Comparison of ENCODE assay signal across 26 cellular contexts in genomic region chr20:39855799-39856198, GRCh38.
A peak's percentile ranks its signal among the peaks of the same experiment; 100 is the strongest.
DNase-seq lines count a peak whose midpoint lies in the region; ATAC-seq, FAIRE-seq and TF ChIP-seq lines count a peak whose summit lies in the region.
"Had no signal": no experiment of that assay in that cellular context is flagged by ENCODE, and none has a peak within 500 bp of the region (broad histone marks: within the 10 kb centered on the region; RNA-seq: fewer than 3 reads in every experiment).

No MANE protein-coding gene starts in this region.

- no peaks in the 10 kb centered on the region for H3F3A ChIP-seq in smooth muscle cell (ENCODE audit: low read depth)

- H3K36me3 ChIP-seq in HEK293 (ENCODE audit: control insufficient read depth in 2 of 2, insufficient read depth in 1 of 2, low read length in 2 of 2) (no peaks in the 10 kb centered on the region), astrocyte (ENCODE audit: insufficient read depth, low read length) (no peaks in the 10 kb centered on the region), smooth muscle cell (ENCODE audit: low read depth) (no peaks in the 10 kb centered on the region), thyroid gland (no peaks in the 10 kb centered on the region)
- H3K36me3 ChIP-seq: right atrium auricular region, thoracic aorta had no signal

- DNase-seq in astrocyte (ENCODE audit: low read depth) (peak; percentile 79), iris pigment epithelial cell (ENCODE audit: low read depth) (peak; percentile 7), smooth muscle cell (lab: John Stamatoyannopoulos, UW; ENCODE audit: unreplicated experiment) (no peak), thyroid gland (no peak), GM03348 (ENCODE audit: low spot score) (no peak)
- DNase-seq: activated CD4-positive, alpha-beta T cell treated with anti-CD3 and anti-CD28 coated beads, Interleukin-2, amount 50 U/mL, for 1 hour; activated CD8-positive, alpha-beta memory T cell treated with anti-CD3 and anti-CD28 coated beads, Interleukin-2, amount 10 ng/mL, durations not matched to agents 7 days and 5 days; activated naive CD4-positive, alpha-beta T cell treated with anti-CD3 and anti-CD28 coated beads for 36 hours; amniotic stem cell; CD4-positive, CD25-positive, alpha-beta regulatory T cell; H9; naive thymus-derived CD8-positive, alpha-beta T cell; NCI-H1105 treated with DMSO at 0.1 percent for 48 hours; NCI-H2081; NCI-H345; NCI-H774; stimulated activated naive CD8-positive, alpha-beta T cell treated with anti-CD3 and anti-CD28 coated beads, Interleukin-15, Interleukin-2, amounts not matched to agents 100 U/mL and 50 U/mL, for 24 hours had no signal

- H3K9me3 ChIP-seq in HEK293 (ENCODE audit: control insufficient read depth, insufficient read depth, low read depth, low read length) (no peaks in the 10 kb centered on the region), astrocyte (ENCODE audit: insufficient read depth, low read depth, low read length) (no peaks in the 10 kb centered on the region), smooth muscle cell (replicated peaks; ENCODE audit: low read depth) (no peaks in the 10 kb centered on the region), thyroid gland (no peaks in the 10 kb centered on the region)
- H3K9me3 ChIP-seq: right atrium auricular region, thoracic aorta had no signal

- H3K4me3 Mint-ChIP-seq in astrocyte (ENCODE audit: unreplicated experiment): no peak overlapping the region
- H3K4me3 Mint-ChIP-seq: activated CD8-positive, alpha-beta memory T cell treated with anti-CD3 and anti-CD28 coated beads, Interleukin-2, amount 10 ng/mL, durations not matched to agents 7 days and 5 days; activated naive CD4-positive, alpha-beta T cell treated with anti-CD3 and anti-CD28 coated beads for 36 hours; CD4-positive, CD25-positive, alpha-beta regulatory T cell; dendritic cell treated with granulocyte-macrophage colony-stimulating factor and Interleukin-4, amounts not matched to agents 40 ng/mL and 50 ng/mL, for 4 days; H9; naive thymus-derived CD8-positive, alpha-beta T cell had no signal

- no peak for TF ChIP-seq POLR2A in thyroid gland (IDR thresholded peaks at IDR 0.05)

- peak overlapping the region; percentile 1 for H3K27ac Mint-ChIP-seq in astrocyte (ENCODE audit: unreplicated experiment)
- H3K27ac Mint-ChIP-seq: activated CD8-positive, alpha-beta memory T cell treated with anti-CD3 and anti-CD28 coated beads, Interleukin-2, amount 10 ng/mL, durations not matched to agents 7 days and 5 days; activated naive CD4-positive, alpha-beta T cell treated with anti-CD3 and anti-CD28 coated beads for 36 hours; CD4-positive, CD25-positive, alpha-beta regulatory T cell; dendritic cell treated with granulocyte-macrophage colony-stimulating factor and Interleukin-4, amounts not matched to agents 40 ng/mL and 50 ng/mL, for 4 days; H9; naive thymus-derived CD8-positive, alpha-beta T cell had no signal

- no peaks in the 10 kb centered on the region for H3K9me3 Mint-ChIP-seq in astrocyte (ENCODE audit: unreplicated experiment)
- H3K9me3 Mint-ChIP-seq: activated naive CD4-positive, alpha-beta T cell treated with anti-CD3 and anti-CD28 coated beads for 36 hours; dendritic cell treated with granulocyte-macrophage colony-stimulating factor and Interleukin-4, amounts not matched to agents 40 ng/mL and 50 ng/mL, for 4 days; H9 had no signal

- 24% methylated on average over 3 of the region's 3 CpGs for WGBS in smooth muscle cell (ENCODE audit: low lambda C conversion rate)
- WGBS in thyroid gland, 2 donors: 90 to 91% methylated on average over 3 of the region's 3 CpGs

- no peaks in the 10 kb centered on the region for H4K20me1 ChIP-seq in astrocyte (ENCODE audit: insufficient read depth, low read length)
- no peaks in the 10 kb centered on the region for H4K20me1 ChIP-seq in smooth muscle cell (ENCODE audit: low read depth)

- POLR2A ChIA-PET in HEK293 (lab: Yijun Ruan, JAX): no interaction called here

- no peak overlapping the region for H3K27ac ChIP-seq in HEK293 (ENCODE audit: extremely low read depth, low read depth, low read length)
- H3K27ac ChIP-seq in astrocyte (ENCODE audit: low read depth, low read length): peak overlapping the region; percentile 34
- peak overlapping the region; percentile 97 for H3K27ac ChIP-seq in smooth muscle cell (ENCODE audit: low read depth)
- H3K27ac ChIP-seq in thyroid gland: no peak overlapping the region
- H3K27ac ChIP-seq: hepatocyte, HL-60, right atrium auricular region, thoracic aorta had no signal

- no peak for FAIRE-seq in astrocyte (lab: Jason Lieb, UNC)

- H3K4me2 ChIP-seq in astrocyte (ENCODE audit: low read length) (peak overlapping the region; percentile 51), smooth muscle cell (peak overlapping the region; percentile 17)
- H3K4me2 ChIP-seq: hepatocyte had no signal

- peaks cover 17% of the 10 kb centered on the region for H3K4me1 ChIP-seq in HEK293 (ENCODE audit: control insufficient read depth, insufficient read depth, low read length)
- peaks cover 49% of the 10 kb centered on the region for H3K4me1 ChIP-seq in astrocyte (ENCODE audit: insufficient read depth, low read length)
- peaks cover 44% of the 10 kb centered on the region for H3K4me1 ChIP-seq in smooth muscle cell (ENCODE audit: low read depth)
- no peaks in the 10 kb centered on the region for H3K4me1 ChIP-seq in thyroid gland

- no peaks in the 10 kb centered on the region for H3K27me3 ChIP-seq in astrocyte (ENCODE audit: insufficient read depth, low read length)
- H3K27me3 ChIP-seq in smooth muscle cell (ENCODE audit: low read depth): no peaks in the 10 kb centered on the region
- no peaks in the 10 kb centered on the region for H3K27me3 ChIP-seq in thyroid gland
- H3K27me3 ChIP-seq: hepatocyte, right atrium auricular region had no signal

- TF ChIP-seq CTCF in HEK293 (tag by site-specific recombination; IDR thresholded peaks at IDR 0.05): no peak
- no peak for TF ChIP-seq CTCF in astrocyte (IDR thresholded peaks at IDR 0.05; ENCODE audit: insufficient read depth, low read depth, low read length)
- no peak for TF ChIP-seq CTCF in smooth muscle cell (IDR thresholded peaks at IDR 0.05; ENCODE audit: borderline replicate concordance, insufficient read depth, poor library complexity, severe bottlenecking)
- no peak for TF ChIP-seq CTCF in thyroid gland (IDR thresholded peaks at IDR 0.05)

- H3K79me2 ChIP-seq in astrocyte (ENCODE audit: insufficient read depth, low read length) (no peaks in the 10 kb centered on the region), smooth muscle cell (ENCODE audit: low read depth) (no peaks in the 10 kb centered on the region)
- H3K79me2 ChIP-seq: hepatocyte had no signal

- H2AFZ ChIP-seq in astrocyte (ENCODE audit: low read depth, low read length) (no peak overlapping the region), smooth muscle cell (ENCODE audit: low read depth) (peak overlapping the region; percentile 39)
- H2AFZ ChIP-seq: hepatocyte had no signal

- peaks cover 51% of the 10 kb centered on the region for H3K4me1 Mint-ChIP-seq in astrocyte (ENCODE audit: low read depth, unreplicated experiment)
- H3K4me1 Mint-ChIP-seq: activated CD8-positive, alpha-beta memory T cell treated with anti-CD3 and anti-CD28 coated beads, Interleukin-2, amount 10 ng/mL, durations not matched to agents 7 days and 5 days; CD4-positive, CD25-positive, alpha-beta regulatory T cell; naive thymus-derived CD8-positive, alpha-beta T cell had no signal

- intact Hi-C loops in thyroid gland (cut with DNase I): no loop called here

- no peaks in the 10 kb centered on the region for H3K27me3 Mint-ChIP-seq in astrocyte (ENCODE audit: low read depth, unreplicated experiment)
- H3K27me3 Mint-ChIP-seq: activated CD8-positive, alpha-beta memory T cell treated with anti-CD3 and anti-CD28 coated beads, Interleukin-2, amount 10 ng/mL, durations not matched to agents 7 days and 5 days; CD4-positive, CD25-positive, alpha-beta regulatory T cell had no signal

- ATAC-seq in GM21528 (IDR thresholded peaks at IDR 0.05; ENCODE audit: low FRiP score, unreplicated experiment): no peak
- ATAC-seq: activated CD8-positive, alpha-beta memory T cell treated with anti-CD3 and anti-CD28 coated beads, Interleukin-2, amount 10 ng/mL, durations not matched to agents 7 days and 5 days; left lobe of liver; naive thymus-derived CD8-positive, alpha-beta T cell; Right ventricle myocardium inferior; stimulated activated naive CD8-positive, alpha-beta T cell treated with anti-CD3 and anti-CD28 coated beads, Interleukin-15, Interleukin-2, amounts not matched to agents 100 U/mL and 50 U/mL, for 24 hours had no signal

- no peaks in the 10 kb centered on the region for H3K36me3 Mint-ChIP-seq in astrocyte (ENCODE audit: low read depth, unreplicated experiment)
- H3K36me3 Mint-ChIP-seq: activated CD8-positive, alpha-beta memory T cell treated with anti-CD3 and anti-CD28 coated beads, Interleukin-2, amount 10 ng/mL, durations not matched to agents 7 days and 5 days; CD4-positive, CD25-positive, alpha-beta regulatory T cell; naive thymus-derived CD8-positive, alpha-beta T cell had no signal

- CTCF ChIA-PET in HEK293 (lab: Yijun Ruan, JAX): interaction anchor here (1.3 to 1.8 kb wide), 3 partner anchors 18 to 587 kb away, joined by 3 to 7 read pairs (median 4); no protein-coding TSS in a partner anchor

- H3K4me3 ChIP-seq in HEK293 (ENCODE audit: low read depth, low read length) (no peak overlapping the region), astrocyte (ENCODE audit: insufficient read depth, low read depth, low read length) (no peak overlapping the region), smooth muscle cell (no peak overlapping the region), thyroid gland (replicated peaks in 1 of 3) (no peak overlapping the region)
- H3K4me3 ChIP-seq: hepatocyte, right atrium auricular region, thoracic aorta had no signal

- no peak overlapping the region for H3K9ac ChIP-seq in astrocyte (ENCODE audit: low read length)
- H3K9ac ChIP-seq in smooth muscle cell (ENCODE audit: low read depth): no peak overlapping the region

TF ChIP-seq in HEK293, 187 proteins besides CTCF, POLR2A, EP300 and RAD21 (continues in another document):
- no peak for TF ChIP-seq ZNF404 (tag by site-specific recombination; IDR thresholded peaks at IDR 0.05)
- no peak for TF ChIP-seq ZBTB20 (tag by site-specific recombination; IDR thresholded peaks at IDR 0.05)
- no peak for TF ChIP-seq REPIN1 (tag by site-specific recombination; IDR thresholded peaks at IDR 0.05; ENCODE audit: low read depth)

Comparison
In these comparisons a context has a peak if more than half of its experiments do, and no peak if none do; other contexts are left out.
1. H3K27ac ChIP-seq: peak in astrocyte (single experiment) and smooth muscle cell (single experiment); none in HEK293 (single experiment) and thyroid gland (0 of 3).
2. DNase-seq: peak in astrocyte (single experiment) and iris pigment epithelial cell (single experiment); none in smooth muscle cell (single experiment), thyroid gland (0 of 2) and GM03348 (single experiment).